ENCODE assay signal across 2 cellular contexts in genomic region chr14:37693420-37693819, GRCh38.
DNase-seq lines count a peak whose midpoint lies in the region; ATAC-seq, FAIRE-seq and TF ChIP-seq lines count a peak whose summit lies in the region.
"Not testable (repeated sequence)": the region's sequence is repeated elsewhere in the genome, so short reads cannot be mapped to it uniquely, and the experiment has no call there.

No MANE protein-coding gene starts in this region.

- ATAC-seq in HepG2 = not testable (repeated sequence)

- peaks cover 34% of the 10 kb centered on the region for H3K9me3 Mint-ChIP-seq in Caco-2 (ENCODE audit: unreplicated experiment)

- POLR2A ChIA-PET in Caco-2 (lab: Charles Lee); HepG2 (lab: Yijun Ruan, JAX): not testable (repeated sequence)

- not testable (repeated sequence) for H3K9ac ChIP-seq in HepG2 (ENCODE audit: insufficient read depth, low read depth, low read length)

- not testable (repeated sequence) for TF ChIP-seq EP300 in HepG2 (IDR thresholded peaks at IDR 0.05; ENCODE audit: low read depth in 2 of 2, low read length in 2 of 2); HepG2 (CRISPR knock-in tag; IDR thresholded peaks at IDR 0.05; ENCODE audit: borderline replicate concordance)

- H3K79me2 ChIP-seq in HepG2 (ENCODE audit: insufficient read depth, low read length) = not testable (repeated sequence)

- not testable (repeated sequence) for TF ChIP-seq CTCF in Caco-2 (IDR thresholded peaks at IDR 0.05; ENCODE audit: insufficient read depth in 1 of 2, low read depth in 1 of 2, low read length in 1 of 2, severe bottlenecking in 1 of 2, unreplicated experiment in 1 of 2); HepG2 (CRISPR knock-in tag; IDR thresholded peaks at IDR 0.05)

- not testable (repeated sequence) for H3K36me3 ChIP-seq in Caco-2 (ENCODE audit: control insufficient read depth, insufficient read depth, low read length); HepG2 (replicated peaks in 1 of 2; ENCODE audit: control insufficient read depth in 1 of 2, insufficient read depth in 2 of 2, low read length in 2 of 2)

- not testable (repeated sequence) for TF ChIP-seq RAD21 in HepG2 (CRISPR knock-in tag; IDR thresholded peaks at IDR 0.05)

- peaks cover 12% of the 10 kb centered on the region for H3K36me3 Mint-ChIP-seq in Caco-2 (ENCODE audit: insufficient read depth, unreplicated experiment)

- not testable (repeated sequence) for H3K4me3 ChIP-seq in Caco-2 (ENCODE audit: low read depth, low read length); HepG2 (replicated peaks in 1 of 3; ENCODE audit: insufficient read depth in 1 of 3, low read depth in 2 of 3, low read length in 3 of 3)

- not testable (repeated sequence) for H3K4me3 Mint-ChIP-seq in Caco-2 (ENCODE audit: unreplicated experiment)

- H3K4me2 ChIP-seq in HepG2 (ENCODE audit: low read depth, low read length) = not testable (repeated sequence)

- peaks cover 13% of the 10 kb centered on the region for H3K9me3 ChIP-seq in Caco-2
- H3K9me3 ChIP-seq in HepG2 (ENCODE audit: low read length) = peaks cover 15% of the 10 kb centered on the region

- CTCF ChIA-PET in Caco-2 (lab: Charles Lee); HepG2 (lab: Yijun Ruan, JAX; ENCODE audit: low intra/inter-chr PET ratio, low total read pairs): not testable (repeated sequence)

- intact Hi-C loops in Caco-2 (cut with micrococcal nuclease; ENCODE audit: unreplicated experiment); HepG2 (cut with micrococcal nuclease; ENCODE audit: unreplicated experiment): not testable (repeated sequence)

- BruUV-seq in Caco-2 (replicated peaks; lab: Mats Ljungman, UMichigan); HepG2 (replicated peaks; lab: Mats Ljungman, UMichigan): not testable (repeated sequence)

- TF ChIP-seq POLR2A in HepG2 (IDR thresholded peaks at IDR 0.05; ENCODE audit: insufficient read depth in 1 of 2, low read depth in 2 of 2, low read length in 2 of 2) = not testable (repeated sequence)

- H4K20me1 ChIP-seq in HepG2 (ENCODE audit: insufficient read depth, low read length) = not testable (repeated sequence)

- not testable (repeated sequence) for DNase-seq in Caco-2; HepG2 (ENCODE audit: low spot score)

- WGBS in HepG2 (ENCODE audit: low lambda C conversion rate) = 75% methylated on average over 1 of the region's 1 CpG

- not testable (repeated sequence) for H3K27me3 ChIP-seq in Caco-2 (replicated peaks; ENCODE audit: control insufficient read depth, insufficient read depth, low read length); HepG2 (ENCODE audit: control insufficient read depth in 1 of 2, insufficient read depth in 2 of 2, low read length in 2 of 2)

- FAIRE-seq in HepG2 (lab: Jason Lieb, UNC) = not testable (repeated sequence)

- in situ Hi-C loops in HepG2 (cut with HindIII; ENCODE audit: extremely low pct_ligation_motif_present, low pct_unique_long_range_greater_than_20kb) = not testable (repeated sequence)

- peak overlapping the region; percentile 70 for H3K27ac Mint-ChIP-seq in Caco-2 (ENCODE audit: unreplicated experiment)

- not testable (repeated sequence) for H3K27me3 Mint-ChIP-seq in Caco-2 (ENCODE audit: insufficient read depth, unreplicated experiment)

- H2AFZ ChIP-seq in HepG2 (ENCODE audit: low read length) = not testable (repeated sequence)

- not testable (repeated sequence) for H3K4me1 Mint-ChIP-seq in Caco-2 (ENCODE audit: low read depth, unreplicated experiment)

- not testable (repeated sequence) for H3K27ac ChIP-seq in HepG2 (ENCODE audit: extremely low read length, insufficient read depth, low read length)

- H3K4me1 ChIP-seq in Caco-2 = peaks cover 24% of the 10 kb centered on the region
- peaks cover 26% of the 10 kb centered on the region for H3K4me1 ChIP-seq in HepG2 (ENCODE audit: insufficient read depth, low read length)

TF ChIP-seq in HepG2, 621 proteins besides CTCF, POLR2A, EP300 and RAD21:
- peak; percentile 76 for TF ChIP-seq FOXA1 (IDR thresholded peaks at IDR 0.05)
- TF ChIP-seq FOXA1, FOXP1 (CRISPR knock-in tag; IDR thresholded peaks at IDR 0.05): not testable (repeated sequence)
- TF ChIP-seq TRIM22 (IDR thresholded peaks at IDR 0.05) = 0 out of 2 replicates have a peak, but pooled peaks have one; percentile 73
- TF ChIP-seq JUNB (CRISPR knock-in tag; IDR thresholded peaks at IDR 0.05; ENCODE audit: borderline replicate concordance) = 0 out of 2 replicates have a peak, but pooled peaks have one; percentile 28
- TF ChIP-seq FOXP1 (IDR thresholded peaks at IDR 0.05) = peak; percentile 58; the same call in 1 of the 2 replicates
- 0 out of 2 replicates have a peak, but pooled peaks have one; percentile 40 for TF ChIP-seq ELF4 (CRISPR knock-in tag; IDR thresholded peaks at IDR 0.05; ENCODE audit: borderline replicate concordance)
- TF ChIP-seq PLRG1 (conservative IDR thresholded peaks at IDR 0.05) = 0 out of 2 replicates have a peak, but pooled peaks have one; percentile 62
